Comparison of ENCODE assay signal across 8 cellular contexts in the genomic region with DNA sequence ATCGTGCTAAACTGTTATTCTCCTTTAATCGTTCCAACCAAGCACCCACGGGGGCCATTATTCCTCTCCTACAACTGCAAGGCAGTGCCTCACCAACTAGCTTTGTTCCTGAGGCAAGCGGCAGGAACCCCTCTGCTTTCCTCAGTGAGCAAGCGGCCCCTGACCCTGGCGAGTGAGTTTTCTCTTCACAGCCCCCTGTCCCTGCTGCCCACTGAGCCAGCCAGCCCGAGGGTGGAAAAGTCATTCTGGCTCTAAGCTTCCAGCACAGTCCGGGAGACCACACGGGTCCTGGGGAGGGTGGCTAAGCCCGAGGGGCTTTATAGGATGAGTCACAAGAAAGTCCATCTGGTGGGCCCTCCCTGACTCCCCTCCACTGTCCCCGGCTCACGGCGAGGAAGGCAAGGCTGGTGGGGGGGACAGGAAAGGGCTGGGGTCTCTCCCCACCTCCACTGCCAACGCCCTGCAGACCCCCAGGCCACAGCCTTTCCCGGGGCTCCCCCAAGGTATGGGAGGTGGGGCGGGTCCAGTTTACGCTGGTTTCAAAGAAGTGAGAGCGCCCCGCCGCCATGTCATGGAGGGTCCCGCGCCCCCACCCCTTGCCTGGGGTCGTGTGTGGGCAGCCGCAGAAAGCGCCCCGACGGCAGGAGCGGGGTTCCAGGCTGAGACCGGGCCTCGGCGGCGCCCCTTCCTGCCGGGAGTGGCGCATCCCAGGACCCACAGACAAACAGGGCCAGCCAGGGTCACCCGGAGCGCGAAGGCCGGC. TPM values are rescaled to one million over a fixed set of nuclear protein-coding genes. Genes with fewer than 3 reads are reported as not detected.
DNase-seq lines count a peak whose midpoint lies in the region; ATAC-seq and TF ChIP-seq lines count a peak whose summit lies in the region.

No MANE protein-coding gene starts in this region.

- TF ChIP-seq CTCF in GM12875 (IDR thresholded peaks at IDR 0.05; ENCODE audit: borderline replicate concordance, insufficient read depth, low read depth, low read length) (no peak), brain microvascular endothelial cell (IDR thresholded peaks at IDR 0.05; ENCODE audit: low read depth, low read length, missing control alignments) (no peak), omental fat pad (IDR thresholded peaks at IDR 0.05) (no peak)

- H3K4me3 ChIP-seq in GM12875 (ENCODE audit: low read depth, low read length) (peak overlapping the region; percentile 99), brain microvascular endothelial cell (ENCODE audit: low read depth, low read length) (peak overlapping the region; percentile 91)

- peak overlapping the region; percentile 88 for H3K27ac ChIP-seq in brain microvascular endothelial cell

- H3K27me3 ChIP-seq in brain microvascular endothelial cell (replicated peaks), result peaks cover 10% of the 10 kb centered on the region

- DNase-seq in brain microvascular endothelial cell (no peak), lung microvascular endothelial cell (ENCODE audit: low read depth in 2 of 2) (peak; percentile 29 to 33), SIG-M5 (lab: John Stamatoyannopoulos, UW) (no peak), omental fat pad (ENCODE audit: low spot score) (no peak), putamen (ENCODE audit: low spot score) (no peak)

- peaks cover 25% of the 10 kb centered on the region for H3K36me3 ChIP-seq in brain microvascular endothelial cell (replicated peaks)

- ATAC-seq in HG03442 (IDR thresholded peaks at IDR 0.05; ENCODE audit: unreplicated experiment), result peak; percentile 2
- ATAC-seq in omental fat pad (ENCODE audit: low FRiP score), result no peak
- no peak for ATAC-seq in HG02981 (IDR thresholded peaks at IDR 0.05; ENCODE audit: unreplicated experiment)

- in situ Hi-C loops in brain microvascular endothelial cell (cut with HindIII; ENCODE audit: low pct_ligation_motif_present, low sequenced_read_pairs), result no loop called here

RNA-seq across cellular contexts. Expression of a gene that starts 45.0 kb away (rescaled TPM):
- total RNA-seq in lung microvascular endothelial cell (not detected in 2 replicates), omental fat pad (1 to 10 TPM in 3 of 4 donors, not detected in 1; 1.1 to 2.0 (median 1.9) TPM)

Comparison
In these comparisons a context has a peak if more than half of its experiments do, and no peak if none do; other contexts are left out.
1. DNase-seq: peak in lung microvascular endothelial cell (2 of 2); none in brain microvascular endothelial cell (single experiment), SIG-M5 (single experiment), omental fat pad (single experiment) and putamen (single experiment).